ENCODE assay signal across 8 cellular contexts in the genomic region with DNA sequence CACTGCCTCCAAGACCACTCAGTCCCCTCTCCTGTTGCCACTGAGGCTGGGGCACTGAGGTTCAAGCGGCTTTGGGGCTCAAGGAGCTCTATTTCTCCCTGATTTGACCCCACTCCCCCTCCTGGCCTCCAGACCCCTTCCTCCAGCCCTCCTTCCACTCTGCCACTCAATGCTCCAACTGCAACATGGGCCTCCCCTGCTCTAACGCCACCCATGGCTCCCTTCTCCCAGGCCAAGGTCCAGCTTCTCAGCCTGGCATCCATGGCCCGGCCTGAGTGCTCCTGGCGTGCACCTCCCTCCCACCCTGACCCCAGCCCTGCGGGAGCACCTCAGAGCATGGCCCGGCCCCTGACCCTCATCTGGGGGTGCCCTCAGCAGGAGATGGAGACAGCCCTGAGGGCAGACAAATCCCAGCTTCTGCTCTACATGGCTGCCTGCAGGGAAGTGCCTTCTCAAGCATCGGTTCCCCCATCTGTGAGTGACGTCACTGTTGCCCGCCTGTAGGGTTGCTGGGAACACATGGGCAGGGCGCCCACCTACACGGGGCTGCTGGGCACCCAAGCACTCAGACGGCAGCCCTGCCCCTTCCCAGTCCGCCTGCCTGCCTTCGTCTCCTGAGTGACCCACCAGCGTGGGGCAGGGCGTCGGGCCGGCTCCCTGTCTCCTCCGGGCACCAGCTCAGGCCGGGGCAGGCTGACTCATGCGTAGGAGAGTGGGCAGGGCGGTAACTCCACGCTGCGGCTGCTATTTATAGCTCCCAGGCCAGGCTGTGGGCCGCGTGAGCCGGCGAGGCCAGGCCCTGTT. TPM values are rescaled to one million over a fixed set of nuclear protein-coding genes. Genes with fewer than 3 reads are reported as not detected.
A peak's percentile ranks its signal among the peaks of the same experiment; 100 is the strongest.
DNase-seq lines count a peak whose midpoint lies in the region; ATAC-seq and TF ChIP-seq lines count a peak whose summit lies in the region.

No MANE protein-coding gene starts in this region.

- no peak for TF ChIP-seq CTCF in right atrium auricular region (IDR thresholded peaks at IDR 0.05)

- no peak for ATAC-seq in stimulated activated memory B cell treated with anti-CD40 and anti-IgM and Interleukin-4, amounts not matched to agents 10 μg/mL and 1 μg/mL and 100 μg/mL, for 72 hours
- no peak for ATAC-seq in GM21423 (IDR thresholded peaks at IDR 0.05; ENCODE audit: unreplicated experiment)
- no peak for ATAC-seq in GM19397 (IDR thresholded peaks at IDR 0.05; ENCODE audit: unreplicated experiment)

- H3K4me1 ChIP-seq in right atrium auricular region, result peaks cover 0 to 43% of the 10 kb centered on the region in 2 donors

- H3K27ac Mint-ChIP-seq in stimulated activated memory B cell treated with anti-CD40 and anti-IgM and Interleukin-4, amounts not matched to agents 10 μg/mL and 1 μg/mL and 100 μg/mL, for 72 hours, result peak overlapping the region; percentile 20

- H3K27me3 ChIP-seq in right atrium auricular region, result no peaks in the 10 kb centered on the region

- H3K4me3 ChIP-seq in right atrium auricular region, result peak overlapping the region in 1 of 2 donors; percentile 13

- H3K9me3 Mint-ChIP-seq in stimulated activated memory B cell treated with anti-CD40 and anti-IgM and Interleukin-4, amounts not matched to agents 10 μg/mL and 1 μg/mL and 100 μg/mL, for 72 hours, result no peaks in the 10 kb centered on the region

- no peaks in the 10 kb centered on the region for H3K36me3 Mint-ChIP-seq in stimulated activated memory B cell treated with anti-CD40 and anti-IgM and Interleukin-4, amounts not matched to agents 10 μg/mL and 1 μg/mL and 100 μg/mL, for 72 hours

- peak overlapping the region; percentile 86 to 88 for H3K27ac ChIP-seq in right atrium auricular region

- no peaks in the 10 kb centered on the region for H3K27me3 Mint-ChIP-seq in stimulated activated memory B cell treated with anti-CD40 and anti-IgM and Interleukin-4, amounts not matched to agents 10 μg/mL and 1 μg/mL and 100 μg/mL, for 72 hours

- H3K9me3 ChIP-seq in right atrium auricular region, result no peaks in the 10 kb centered on the region

- H3K36me3 ChIP-seq in right atrium auricular region, result no peaks in the 10 kb centered on the region

- H3K4me3 Mint-ChIP-seq in stimulated activated memory B cell treated with anti-CD40 and anti-IgM and Interleukin-4, amounts not matched to agents 10 μg/mL and 1 μg/mL and 100 μg/mL, for 72 hours, result peak overlapping the region; percentile 50

- H3K4me1 Mint-ChIP-seq in stimulated activated memory B cell treated with anti-CD40 and anti-IgM and Interleukin-4, amounts not matched to agents 10 μg/mL and 1 μg/mL and 100 μg/mL, for 72 hours, result peaks cover 58% of the 10 kb centered on the region

- DNase-seq in HK-2 (ENCODE audit: unreplicated experiment) (peak; percentile 83), amniotic stem cell (lab: John Stamatoyannopoulos, UW) (peak; percentile 72), right atrium auricular region (ENCODE audit: low spot score) (peak; percentile 70), GDM1 (lab: John Stamatoyannopoulos, UW) (no peak), NCI-H1436 treated with DMSO at 0.1 percent for 48 hours (lab: John Stamatoyannopoulos, UW) (no peak)

RNA-seq across cellular contexts. Expression of a gene that starts 1.6 kb away (rescaled TPM):
- 10 to 100 TPM; 36.5 to 58.0 TPM for total RNA-seq in right atrium auricular region

RNA-seq across cellular contexts. Expression of a gene that starts 17.1 kb away (rescaled TPM):
- 10 to 100 TPM; 22.9 to 38.0 TPM for total RNA-seq in right atrium auricular region

RNA-seq across cellular contexts. Expression of a gene that starts 20.2 kb away (rescaled TPM):
- 10 to 100 TPM; 18.0 to 22.8 TPM for total RNA-seq in right atrium auricular region

Comparison
In these comparisons a context has a peak if more than half of its experiments do, and no peak if none do; other contexts are left out.
1. DNase-seq: peak in HK-2 (single experiment), amniotic stem cell (single experiment) and right atrium auricular region (single experiment); none in GDM1 (single experiment) and NCI-H1436 treated with DMSO at 0.1 percent for 48 hours (single experiment).